In the genomic region with DNA sequence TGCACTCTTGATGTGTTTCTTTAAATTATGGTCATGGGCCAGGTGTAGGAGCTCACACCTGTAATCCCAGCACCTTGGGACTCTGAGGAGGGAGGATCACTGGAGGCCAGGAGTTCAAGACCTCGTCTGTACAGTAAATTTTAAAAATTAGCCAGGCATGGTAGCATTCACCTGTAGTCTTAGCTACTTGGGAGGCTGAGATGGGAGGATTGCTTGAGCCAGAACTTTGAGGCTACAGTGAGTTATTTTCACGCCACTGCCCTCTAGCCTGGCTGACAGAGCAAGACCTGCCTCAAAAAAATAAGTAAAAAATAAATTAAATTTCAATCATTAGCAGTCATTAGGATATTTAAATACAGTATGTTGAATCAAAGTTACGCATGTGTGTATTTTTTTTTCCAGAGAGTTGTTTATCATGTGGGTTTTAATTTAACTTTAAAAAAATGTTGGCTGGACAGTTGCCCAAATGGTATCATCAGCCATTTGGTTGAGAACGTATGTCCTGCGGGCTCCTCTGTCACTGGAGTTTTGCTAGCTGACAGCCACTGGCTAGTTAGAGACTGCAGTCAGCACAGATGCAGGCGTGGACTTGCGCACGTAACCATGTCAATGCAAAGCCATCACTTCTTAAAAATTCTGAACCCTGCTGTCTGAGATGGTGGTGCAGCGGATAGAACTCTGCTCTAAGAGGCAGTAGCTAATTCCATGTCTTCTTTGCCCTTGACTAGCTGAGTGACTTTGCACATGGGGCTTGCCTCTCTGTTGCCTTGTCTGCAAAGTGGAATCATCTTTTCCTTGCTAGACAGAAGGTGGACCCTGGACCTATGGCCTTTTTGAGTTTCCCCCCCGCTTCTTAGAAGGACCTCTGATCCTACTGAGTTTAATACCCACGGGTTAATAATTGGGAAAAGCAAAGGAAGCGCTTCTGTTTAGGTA, we compare ENCODE assay signal across 1 cellular context.
TF ChIP-seq lines count a peak whose summit lies in the region.

No MANE protein-coding gene starts in this region.

TF ChIP-seq in liver, 16 proteins besides CTCF, POLR2A, EP300 and RAD21 (continued from another document):
- TF ChIP-seq, protein P1, sequence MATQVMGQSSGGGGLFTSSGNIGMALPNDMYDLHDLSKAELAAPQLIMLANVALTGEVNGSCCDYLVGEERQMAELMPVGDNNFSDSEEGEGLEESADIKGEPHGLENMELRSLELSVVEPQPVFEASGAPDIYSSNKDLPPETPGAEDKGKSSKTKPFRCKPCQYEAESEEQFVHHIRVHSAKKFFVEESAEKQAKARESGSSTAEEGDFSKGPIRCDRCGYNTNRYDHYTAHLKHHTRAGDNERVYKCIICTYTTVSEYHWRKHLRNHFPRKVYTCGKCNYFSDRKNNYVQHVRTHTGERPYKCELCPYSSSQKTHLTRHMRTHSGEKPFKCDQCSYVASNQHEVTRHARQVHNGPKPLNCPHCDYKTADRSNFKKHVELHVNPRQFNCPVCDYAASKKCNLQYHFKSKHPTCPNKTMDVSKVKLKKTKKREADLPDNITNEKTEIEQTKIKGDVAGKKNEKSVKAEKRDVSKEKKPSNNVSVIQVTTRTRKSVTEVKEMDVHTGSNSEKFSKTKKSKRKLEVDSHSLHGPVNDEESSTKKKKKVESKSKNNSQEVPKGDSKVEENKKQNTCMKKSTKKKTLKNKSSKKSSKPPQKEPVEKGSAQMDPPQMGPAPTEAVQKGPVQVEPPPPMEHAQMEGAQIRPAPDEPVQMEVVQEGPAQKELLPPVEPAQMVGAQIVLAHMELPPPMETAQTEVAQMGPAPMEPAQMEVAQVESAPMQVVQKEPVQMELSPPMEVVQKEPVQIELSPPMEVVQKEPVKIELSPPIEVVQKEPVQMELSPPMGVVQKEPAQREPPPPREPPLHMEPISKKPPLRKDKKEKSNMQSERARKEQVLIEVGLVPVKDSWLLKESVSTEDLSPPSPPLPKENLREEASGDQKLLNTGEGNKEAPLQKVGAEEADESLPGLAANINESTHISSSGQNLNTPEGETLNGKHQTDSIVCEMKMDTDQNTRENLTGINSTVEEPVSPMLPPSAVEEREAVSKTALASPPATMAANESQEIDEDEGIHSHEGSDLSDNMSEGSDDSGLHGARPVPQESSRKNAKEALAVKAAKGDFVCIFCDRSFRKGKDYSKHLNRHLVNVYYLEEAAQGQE (IDR thresholded peaks at IDR 0.05) = no peak
- TF ChIP-seq JUND (IDR thresholded peaks at IDR 0.05) (no peak), YY1 (IDR thresholded peaks at IDR 0.05) (peak; percentile 18), SP1 (IDR thresholded peaks at IDR 0.05) (no peak), ZBTB33 (IDR thresholded peaks at IDR 0.05) (no peak), MAX (IDR thresholded peaks at IDR 0.05) (no peak), NR2F2 (IDR thresholded peaks at IDR 0.05) (no peak), RXRA (IDR thresholded peaks at IDR 0.05) (no peak), FOXA2 (IDR thresholded peaks at IDR 0.05) (no peak), GABPA (IDR thresholded peaks at IDR 0.05 in 1 of 2, conservative IDR thresholded peaks at IDR 0.05 in 1 of 2) (no peak), HNF4A (conservative IDR thresholded peaks at IDR 0.05) (peak in 1 of 2 donors; percentile 13), TAF1 (conservative IDR thresholded peaks at IDR 0.05) (peak; percentile 64), HNF4G (IDR thresholded peaks at IDR 0.05) (no peak), EGR1 (IDR thresholded peaks at IDR 0.05; ENCODE audit: low read depth in 2 of 2) (no peak)
- TF ChIP-seq, protein P2, sequence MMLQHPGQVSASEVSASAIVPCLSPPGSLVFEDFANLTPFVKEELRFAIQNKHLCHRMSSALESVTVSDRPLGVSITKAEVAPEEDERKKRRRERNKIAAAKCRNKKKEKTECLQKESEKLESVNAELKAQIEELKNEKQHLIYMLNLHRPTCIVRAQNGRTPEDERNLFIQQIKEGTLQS (IDR thresholded peaks at IDR 0.05) = no peak
TF ChIP-seq in liver: peak in this region for 3.
